Comparison of ENCODE assay signal across 11 cellular contexts in genomic region chr16:53068423-53068833, GRCh38. TPM values are rescaled to one million over a fixed set of nuclear protein-coding genes. Genes with fewer than 3 reads are reported as not detected.
DNase-seq lines count a peak whose midpoint lies in the region; ATAC-seq and TF ChIP-seq lines count a peak whose summit lies in the region.
"Had no signal": no experiment of that assay in that cellular context is flagged by ENCODE, and none has a peak within 500 bp of the region (broad histone marks: within the 10 kb centered on the region; RNA-seq: fewer than 3 reads in every experiment).

No MANE protein-coding gene starts in this region.

- peak; percentile 46 for DNase-seq in Jurkat, Clone E6-1 (ENCODE audit: low read depth, low spot score)
- no peak for DNase-seq in spleen
- DNase-seq in SW 1271 (lab: John Stamatoyannopoulos, UW) = no peak
- no peak for DNase-seq in esophagus squamous epithelium (lab: John Stamatoyannopoulos, UW)
- DNase-seq in H4 (ENCODE audit: low spot score) = no peak
- DNase-seq: NCI-H2081, T-helper 9 cell had no signal

- peak overlapping the region in 6 of 8 donors; percentile 47 to 78 (median 58) for H3K27ac ChIP-seq in spleen
- H3K27ac ChIP-seq in esophagus squamous epithelium = no peak overlapping the region
- H3K27ac ChIP-seq: ascending aorta, neutrophil had no signal

- WGBS in spleen, 5 donors = 45 to 65% (median 62%) methylated on average over 4 of the region's 4 CpGs
- 71 to 82% methylated on average over 4 of the region's 4 CpGs for WGBS in esophagus squamous epithelium, 2 donors

- H3K9me3 ChIP-seq in spleen = no peaks in the 10 kb centered on the region
- H3K9me3 ChIP-seq in esophagus squamous epithelium = no peaks in the 10 kb centered on the region
- H3K9me3 ChIP-seq: ascending aorta, neutrophil had no signal

- TF ChIP-seq POLR2A in spleen (IDR thresholded peaks at IDR 0.05) (no peak), esophagus squamous epithelium (IDR thresholded peaks at IDR 0.05) (no peak)

- H3K4me3 ChIP-seq in Jurkat, Clone E6-1 (ENCODE audit: low read length) = no peak overlapping the region
- H3K4me3 ChIP-seq in spleen = peak overlapping the region in 2 of 8 donors; percentile 0 to 52
- H3K4me3 ChIP-seq in esophagus squamous epithelium = no peak overlapping the region
- H3K4me3 ChIP-seq: ascending aorta had no signal

- H3K27me3 ChIP-seq in spleen (replicated peaks in 1 of 7) (no peaks in the 10 kb centered on the region), esophagus squamous epithelium (no peaks in the 10 kb centered on the region)
- H3K27me3 ChIP-seq: ascending aorta, neutrophil had no signal

- H3K4me1 ChIP-seq in spleen (peaks cover 29 to 100% (median 86%) of the 10 kb centered on the region in 6 donors), esophagus squamous epithelium (peaks cover 11 to 68% (median 14%) of the 10 kb centered on the region in 3 donors)

- ATAC-seq in GM19035 (IDR thresholded peaks at IDR 0.05; ENCODE audit: unreplicated experiment) = peak; percentile 46
- peak; percentile 43 for ATAC-seq in HG02623 (IDR thresholded peaks at IDR 0.05; ENCODE audit: unreplicated experiment)

- H3K36me3 ChIP-seq in spleen = no peaks in the 10 kb centered on the region
- H3K36me3 ChIP-seq in esophagus squamous epithelium = peaks cover 0 to 33% (median 0%) of the 10 kb centered on the region in 3 donors
- H3K36me3 ChIP-seq: ascending aorta, neutrophil had no signal

- intact Hi-C loops in spleen (cut with DNase I; ENCODE audit: low total_unique reads) (no loop called here), esophagus squamous epithelium (cut with DNase I) (loop anchor here (10.0 kb wide), 2 partner anchors 46 to 436 kb away; partner anchors contain the start of gene AKTIP)

- TF ChIP-seq CTCF in spleen (IDR thresholded peaks at IDR 0.05 in 8 of 11, conservative IDR thresholded peaks at IDR 0.05 in 3 of 11) (no peak), esophagus squamous epithelium (IDR thresholded peaks at IDR 0.05) (no peak)

RNA-seq across cellular contexts. Expression of gene CHD9, which starts 13.6 kb away (rescaled TPM):
- polyA plus RNA-seq in Jurkat, Clone E6-1 (2012; ENCODE audit: insufficient read depth, insufficient read length) = 5.7 TPM
- total RNA-seq in spleen (10 to 100 TPM; 63.4 to 93.3 (median 77.6) TPM), esophagus squamous epithelium (10 to 100 TPM; 29.0 to 68.5 (median 37.3) TPM)
- 10 to 100 TPM; 16.7 to 19.0 (median 17.6) TPM for polyA plus RNA-seq in spleen
- total RNA-seq in H4 (2014; rRNA removed; shearing (Covaris generic)) = 12.1 and 15.8 TPM in 2 replicates

RNA-seq across cellular contexts. Expression of gene CHD9NB, which starts 15.7 kb away (rescaled TPM):
- polyA plus RNA-seq in Jurkat, Clone E6-1 (2012; ENCODE audit: insufficient read depth, insufficient read length) = not detected
- total RNA-seq in spleen (under 1 TPM in 1 of 7 donors, not detected in 6; 0.27 TPM), esophagus squamous epithelium (1 to 10 TPM; 1.9 to 3.0 (median 2.1) TPM)
- polyA plus RNA-seq in spleen = under 1 TPM in 1 of 3 donors, not detected in 2; 0.10 TPM
- total RNA-seq in H4 (2014; rRNA removed; shearing (Covaris generic)) = 0.72 and 1.6 TPM in 2 replicates

Comparison
In these comparisons a context has a peak if more than half of its experiments do, and no peak if none do; other contexts are left out.
1. H3K27ac ChIP-seq: peak in spleen (6 of 8); none in esophagus squamous epithelium (0 of 4).